20 cellular contexts compared by ENCODE assay signal in the genomic region with DNA sequence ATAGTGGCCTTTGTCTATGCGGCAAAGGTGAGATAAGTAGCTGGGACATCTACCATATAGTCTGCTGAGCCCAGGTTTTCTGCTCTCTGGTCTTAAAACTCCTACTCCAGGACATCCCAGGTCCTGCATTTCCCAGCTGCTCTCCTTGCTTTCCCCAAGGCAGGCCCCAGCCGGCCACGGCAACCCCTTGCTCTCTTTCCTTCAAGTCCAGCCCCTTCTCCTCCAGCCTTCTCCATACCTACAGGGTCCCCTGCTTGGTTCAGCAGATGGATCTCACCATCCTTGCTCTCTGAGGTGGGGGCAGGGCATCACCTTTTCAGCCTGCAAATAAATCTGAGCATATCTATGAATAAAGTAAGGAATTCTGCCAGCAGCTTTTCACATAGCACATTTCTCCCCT.
DNase-seq lines count a peak whose midpoint lies in the region; ATAC-seq lines count a peak whose summit lies in the region.
"Had no signal": no experiment of that assay in that cellular context is flagged by ENCODE, and none has a peak within 500 bp of the region (broad histone marks: within the 10 kb centered on the region; RNA-seq: fewer than 3 reads in every experiment).

No MANE protein-coding gene starts in this region.

- DNase-seq in T-helper 1 cell: no peak
- no peak for DNase-seq in activated naive CD4-positive, alpha-beta T cell treated with Interleukin-2 at 50 U/mL for 16 hours
- no peak for DNase-seq in central memory CD8-positive, alpha-beta T cell (ENCODE audit: low spot score in 2 of 2)
- no peak for DNase-seq in stimulated activated naive CD8-positive, alpha-beta T cell treated with anti-CD3 and anti-CD28 coated beads, Interleukin-15, amount 100 ng/mL, for 72 hours
- DNase-seq in NCI-H1417 (lab: John Stamatoyannopoulos, UW): no peak
- no peak for DNase-seq in middle frontal gyrus (ENCODE audit: extremely low spot score, low spot score)
- DNase-seq: activated CD4-positive, alpha-beta T cell treated with anti-CD3 and anti-CD28 coated beads for 4 hours; adrenal gland; DMS 273 treated with DMSO at 0.1 percent for 48 hours; KG1; naive B cell; NCI-H1436 treated with DMSO at 0.1 percent for 48 hours; NCI-H446; stimulated activated naive CD4-positive, alpha-beta T cell treated with Interleukin-2 at 50 U/mL for 16 hours had no signal

- no peaks in the 10 kb centered on the region for H3K9me3 Mint-ChIP-seq in T-helper 1 cell treated with Interleukin-12 subunit alpha and Interleukin-12 subunit beta and Interleukin-4 antibody, amounts not matched to agents 30 μg/mL and 1 μg/mL, for 36 hours
- H3K9me3 Mint-ChIP-seq in activated naive CD4-positive, alpha-beta T cell treated with anti-CD3 and anti-CD28 coated beads, Interleukin-2, amount 50 U/mL, for 24 hours: peaks cover 4% of the 10 kb centered on the region
- no peaks in the 10 kb centered on the region for H3K9me3 Mint-ChIP-seq in central memory CD8-positive, alpha-beta T cell
- H3K9me3 Mint-ChIP-seq in stimulated activated naive CD8-positive, alpha-beta T cell treated with anti-CD3 and anti-CD28 coated beads, Interleukin-15, amount 100 ng/mL, for 72 hours: no peaks in the 10 kb centered on the region
- H3K9me3 Mint-ChIP-seq: brain, GM23338 had no signal

- H3K27ac Mint-ChIP-seq in T-helper 1 cell treated with Interleukin-12 subunit alpha and Interleukin-12 subunit beta and Interleukin-4 antibody, amounts not matched to agents 30 μg/mL and 1 μg/mL, for 36 hours: peak overlapping the region; percentile 84
- peak overlapping the region; percentile 97 for H3K27ac Mint-ChIP-seq in activated naive CD4-positive, alpha-beta T cell treated with anti-CD3 and anti-CD28 coated beads, Interleukin-2, amount 50 U/mL, for 24 hours
- peak overlapping the region; percentile 98 for H3K27ac Mint-ChIP-seq in central memory CD8-positive, alpha-beta T cell (ENCODE audit: low read depth)
- H3K27ac Mint-ChIP-seq in stimulated activated naive CD8-positive, alpha-beta T cell treated with anti-CD3 and anti-CD28 coated beads, Interleukin-15, amount 100 ng/mL, for 72 hours: no peak overlapping the region
- H3K27ac Mint-ChIP-seq: brain, GM23338 had no signal

- peaks cover 65% of the 10 kb centered on the region for H3K36me3 Mint-ChIP-seq in T-helper 1 cell treated with Interleukin-12 subunit alpha and Interleukin-12 subunit beta and Interleukin-4 antibody, amounts not matched to agents 30 μg/mL and 1 μg/mL, for 36 hours (ENCODE audit: low read depth)
- H3K36me3 Mint-ChIP-seq in activated naive CD4-positive, alpha-beta T cell treated with anti-CD3 and anti-CD28 coated beads, Interleukin-2, amount 50 U/mL, for 24 hours: peaks cover 39% of the 10 kb centered on the region
- peaks cover 45% of the 10 kb centered on the region for H3K36me3 Mint-ChIP-seq in central memory CD8-positive, alpha-beta T cell (ENCODE audit: insufficient read depth)
- H3K36me3 Mint-ChIP-seq: brain, naive B cell had no signal

- H3K4me1 Mint-ChIP-seq in T-helper 1 cell treated with Interleukin-12 subunit alpha and Interleukin-12 subunit beta and Interleukin-4 antibody, amounts not matched to agents 30 μg/mL and 1 μg/mL, for 36 hours (ENCODE audit: low read depth): peaks cover 86% of the 10 kb centered on the region
- peaks cover 97% of the 10 kb centered on the region for H3K4me1 Mint-ChIP-seq in activated naive CD4-positive, alpha-beta T cell treated with anti-CD3 and anti-CD28 coated beads, Interleukin-2, amount 50 U/mL, for 24 hours
- H3K4me1 Mint-ChIP-seq in central memory CD8-positive, alpha-beta T cell: peaks cover 98% of the 10 kb centered on the region
- H3K4me1 Mint-ChIP-seq in stimulated activated naive CD8-positive, alpha-beta T cell treated with anti-CD3 and anti-CD28 coated beads, Interleukin-15, amount 100 ng/mL, for 72 hours: peaks cover 99% of the 10 kb centered on the region
- H3K4me1 Mint-ChIP-seq: GM23338 had no signal

- H3K27me3 Mint-ChIP-seq in T-helper 1 cell treated with Interleukin-12 subunit alpha and Interleukin-12 subunit beta and Interleukin-4 antibody, amounts not matched to agents 30 μg/mL and 1 μg/mL, for 36 hours (ENCODE audit: low read depth): no peaks in the 10 kb centered on the region
- no peaks in the 10 kb centered on the region for H3K27me3 Mint-ChIP-seq in activated naive CD4-positive, alpha-beta T cell treated with anti-CD3 and anti-CD28 coated beads, Interleukin-2, amount 50 U/mL, for 24 hours
- H3K27me3 Mint-ChIP-seq in central memory CD8-positive, alpha-beta T cell: no peaks in the 10 kb centered on the region
- H3K27me3 Mint-ChIP-seq in stimulated activated naive CD8-positive, alpha-beta T cell treated with anti-CD3 and anti-CD28 coated beads, Interleukin-15, amount 100 ng/mL, for 72 hours: no peaks in the 10 kb centered on the region

- no peak for ATAC-seq in central memory CD8-positive, alpha-beta T cell (replicated peaks; ENCODE audit: extremely low read depth, poor library complexity, severe bottlenecking)
- no peak for ATAC-seq in stimulated activated naive CD8-positive, alpha-beta T cell treated with anti-CD3 and anti-CD28 coated beads, Interleukin-15, amount 100 ng/mL, for 72 hours
- ATAC-seq: GM23338, left lung had no signal

- H3K4me3 Mint-ChIP-seq in T-helper 1 cell treated with Interleukin-12 subunit alpha and Interleukin-12 subunit beta and Interleukin-4 antibody, amounts not matched to agents 30 μg/mL and 1 μg/mL, for 36 hours: peak overlapping the region; percentile 95
- H3K4me3 Mint-ChIP-seq in activated naive CD4-positive, alpha-beta T cell treated with anti-CD3 and anti-CD28 coated beads, Interleukin-2, amount 50 U/mL, for 24 hours: peak overlapping the region; percentile 95
- H3K4me3 Mint-ChIP-seq in central memory CD8-positive, alpha-beta T cell: peak overlapping the region; percentile 86
- peak overlapping the region; percentile 23 to 98 for H3K4me3 Mint-ChIP-seq in stimulated activated naive CD8-positive, alpha-beta T cell treated with anti-CD3 and anti-CD28 coated beads, Interleukin-15, amount 100 ng/mL, for 72 hours
- H3K4me3 Mint-ChIP-seq: brain, CD14-positive monocyte, GM23338 had no signal

Comparison
In these comparisons a context has a peak if more than half of its experiments do, and no peak if none do; other contexts are left out.
1. H3K27ac Mint-ChIP-seq: peak in T-helper 1 cell treated with Interleukin-12 subunit alpha and Interleukin-12 subunit beta and Interleukin-4 antibody, amounts not matched to agents 30 μg/mL and 1 μg/mL, for 36 hours (single experiment), activated naive CD4-positive, alpha-beta T cell treated with anti-CD3 and anti-CD28 coated beads, Interleukin-2, amount 50 U/mL, for 24 hours (single experiment) and central memory CD8-positive, alpha-beta T cell (single experiment); none in stimulated activated naive CD8-positive, alpha-beta T cell treated with anti-CD3 and anti-CD28 coated beads, Interleukin-15, amount 100 ng/mL, for 72 hours (0 of 2).
2. Peak in every context shown above with its lines, with median percentiles within 50 percentile points of each other: H3K4me3 Mint-ChIP-seq.